In genomic region chr4:67927251-67927650, GRCh38 we compare ENCODE assay signal across 25 cellular contexts. TPM values are rescaled to one million over a fixed set of nuclear protein-coding genes. Genes with fewer than 3 reads are reported as not detected.
DNase-seq lines count a peak whose midpoint lies in the region; ATAC-seq and TF ChIP-seq lines count a peak whose summit lies in the region.
"Had no signal": no experiment of that assay in that cellular context is flagged by ENCODE, and none has a peak within 500 bp of the region (broad histone marks: within the 10 kb centered on the region; RNA-seq: fewer than 3 reads in every experiment).

No MANE protein-coding gene starts in this region.

- DNase-seq in endodermal cell (no peak), esophagus squamous epithelium (lab: John Stamatoyannopoulos, UW) (no peak), neuronal stem cell (ENCODE audit: low spot score) (no peak), WTC11 (ENCODE audit: low spot score) (no peak)
- DNase-seq in stimulated activated effector memory CD8-positive, alpha-beta T cell treated with anti-CD3 and anti-CD28 coated beads, Interleukin-12 subunit alpha, Interleukin-12 subunit beta, amount 100 ng/mL, for 72 hours (ENCODE audit: low spot score in 2 of 2) = no peak
- no peak for DNase-seq in stimulated activated CD4-positive, alpha-beta T cell treated with anti-CD3 and anti-CD28 coated beads, Interleukin-12 subunit alpha, Interleukin-12 subunit beta, amount 100 ng/mL, for 4 hours
- DNase-seq: 8988T; ACHN; AML-193; BE2C; CD4-positive, alpha-beta T cell; CD8-positive, alpha-beta memory T cell; DMS 273 treated with DMSO at 0.1 percent for 48 hours; DMS79; EL; GF-D8; GM23248; H7; HCEC 1CT had no signal

- H3K36me3 ChIP-seq in endodermal cell (ENCODE audit: control insufficient read depth, insufficient read depth, low read length) (no peaks in the 10 kb centered on the region), esophagus squamous epithelium (no peaks in the 10 kb centered on the region), neuronal stem cell (replicated peaks in 1 of 2; ENCODE audit: control insufficient read depth in 2 of 2, insufficient read depth in 2 of 2, low read length in 2 of 2) (no peaks in the 10 kb centered on the region)
- H3K36me3 ChIP-seq: BE2C had no signal

- peak overlapping the region; percentile 60 for H2AK5ac ChIP-seq in neuronal stem cell (ENCODE audit: low read depth, low read length)

- H2BK5ac ChIP-seq in neuronal stem cell (ENCODE audit: low read length) = no peak overlapping the region

- TF ChIP-seq CTCF in endodermal cell (conservative IDR thresholded peaks at IDR 0.05) = no peak
- TF ChIP-seq CTCF in esophagus squamous epithelium (IDR thresholded peaks at IDR 0.05) = no peak
- TF ChIP-seq CTCF in WTC11 (IDR thresholded peaks at IDR 0.05) = no peak

- H3K9ac ChIP-seq in endodermal cell (ENCODE audit: extremely low read depth, low read length, poor library complexity, severe bottlenecking) (no peak overlapping the region), neuronal stem cell (ENCODE audit: low read depth, low read length, poor library complexity) (no peak overlapping the region)
- H3K9ac ChIP-seq: BLaER1 treated with 17β-estradiol and CSF1 and Interleukin-3, amounts not matched to agents 10 nM and 100 nM; GM23248 had no signal

- no peak overlapping the region for H2BK15ac ChIP-seq in neuronal stem cell (ENCODE audit: low read length)

- H3K9me3 ChIP-seq in endodermal cell (ENCODE audit: control insufficient read depth, low read length) = peaks cover 15% of the 10 kb centered on the region
- H3K9me3 ChIP-seq in esophagus squamous epithelium = no peaks in the 10 kb centered on the region
- H3K9me3 ChIP-seq in neuronal stem cell (replicated peaks in 1 of 2; ENCODE audit: control insufficient read depth in 2 of 2, insufficient read depth in 1 of 2, low read depth in 1 of 2, low read length in 2 of 2) = peaks cover 0 to 2% of the 10 kb centered on the region in 2 donors
- H3K9me3 ChIP-seq: A549, BE2C had no signal

- H3K36me3 Mint-ChIP-seq in endodermal cell (ENCODE audit: low read depth) (no peaks in the 10 kb centered on the region), WTC11 (no peaks in the 10 kb centered on the region)
- no peaks in the 10 kb centered on the region for H3K36me3 Mint-ChIP-seq in stimulated activated effector memory CD8-positive, alpha-beta T cell treated with anti-CD3 and anti-CD28 coated beads, Interleukin-12 subunit alpha, Interleukin-12 subunit beta, amount 100 ng/mL, for 72 hours
- H3K36me3 Mint-ChIP-seq: CD14-positive monocyte; CD8-positive, alpha-beta memory T cell had no signal

- H3K27me3 Mint-ChIP-seq in endodermal cell (ENCODE audit: insufficient read depth) (no peaks in the 10 kb centered on the region), WTC11 (ENCODE audit: low read depth) (no peaks in the 10 kb centered on the region)
- H3K27me3 Mint-ChIP-seq: CD4-positive, alpha-beta T cell had no signal

- no peak overlapping the region for H3K4me2 ChIP-seq in neuronal stem cell (ENCODE audit: insufficient read depth, low read length, poor library complexity, severe bottlenecking)
- H3K4me2 ChIP-seq: A549 had no signal

- H3K27ac Mint-ChIP-seq in endodermal cell (no peak overlapping the region), WTC11 (no peak overlapping the region)
- no peak overlapping the region for H3K27ac Mint-ChIP-seq in stimulated activated effector memory CD8-positive, alpha-beta T cell treated with anti-CD3 and anti-CD28 coated beads, Interleukin-12 subunit alpha, Interleukin-12 subunit beta, amount 100 ng/mL, for 72 hours
- H3K27ac Mint-ChIP-seq: CD4-positive, alpha-beta T cell; CD8-positive, alpha-beta memory T cell had no signal

- H3K23ac ChIP-seq in neuronal stem cell (ENCODE audit: low read depth, low read length, poor library complexity) = peak overlapping the region; percentile 45

- H3K4me1 Mint-ChIP-seq in endodermal cell (peaks cover 5% of the 10 kb centered on the region), WTC11 (no peaks in the 10 kb centered on the region; the same call in 1 of the 2 replicates)
- H3K4me1 Mint-ChIP-seq in stimulated activated effector memory CD8-positive, alpha-beta T cell treated with anti-CD3 and anti-CD28 coated beads, Interleukin-12 subunit alpha, Interleukin-12 subunit beta, amount 100 ng/mL, for 72 hours = no peaks in the 10 kb centered on the region
- H3K4me1 Mint-ChIP-seq: CD14-positive monocyte; CD8-positive, alpha-beta memory T cell had no signal

- no peak for TF ChIP-seq POLR2A in esophagus squamous epithelium (IDR thresholded peaks at IDR 0.05)

- no peak overlapping the region for H4K8ac ChIP-seq in neuronal stem cell (ENCODE audit: low read depth, low read length)

- H3K4me1 ChIP-seq in endodermal cell (ENCODE audit: control insufficient read depth, insufficient read depth, low read length) (no peaks in the 10 kb centered on the region), esophagus squamous epithelium (peaks cover 0 to 58% (median 11%) of the 10 kb centered on the region in 3 donors), neuronal stem cell (ENCODE audit: control insufficient read depth in 2 of 2, insufficient read depth in 1 of 2, low read depth in 1 of 2, low read length in 2 of 2) (no peaks in the 10 kb centered on the region)
- H3K4me1 ChIP-seq: A549, BE2C had no signal

- H3K9me3 Mint-ChIP-seq in endodermal cell (peaks cover 7% of the 10 kb centered on the region), WTC11 (peaks cover 7% of the 10 kb centered on the region)
- no peaks in the 10 kb centered on the region for H3K9me3 Mint-ChIP-seq in stimulated activated effector memory CD8-positive, alpha-beta T cell treated with anti-CD3 and anti-CD28 coated beads, Interleukin-12 subunit alpha, Interleukin-12 subunit beta, amount 100 ng/mL, for 72 hours
- H3K9me3 Mint-ChIP-seq: CD4-positive, alpha-beta T cell had no signal

- H3K14ac ChIP-seq in neuronal stem cell (ENCODE audit: low read length) = peak overlapping the region; percentile 86

- H3K4me3 Mint-ChIP-seq in endodermal cell = no peak overlapping the region
- H3K4me3 Mint-ChIP-seq in stimulated activated effector memory CD8-positive, alpha-beta T cell treated with anti-CD3 and anti-CD28 coated beads, Interleukin-12 subunit alpha, Interleukin-12 subunit beta, amount 100 ng/mL, for 72 hours = no peak overlapping the region
- H3K4me3 Mint-ChIP-seq in WTC11 = no peak overlapping the region
- H3K4me3 Mint-ChIP-seq: CD14-positive monocyte; CD4-positive, alpha-beta T cell; CD8-positive, alpha-beta memory T cell had no signal

- POLR2A ChIA-PET in WTC11 (lab: Charles Lee) = no interaction called here

- CTCF ChIA-PET in WTC11 (lab: Charles Lee) = interaction anchor here (1.0 kb wide), 1 partner anchor 203 kb away, joined by 3 read pairs; no protein-coding TSS in a partner anchor

- ATAC-seq in stimulated activated effector memory CD8-positive, alpha-beta T cell treated with anti-CD3 and anti-CD28 coated beads, Interleukin-12 subunit alpha, Interleukin-12 subunit beta, amount 100 ng/mL, for 72 hours = peak; percentile 24
- ATAC-seq in GM18511 (IDR thresholded peaks at IDR 0.05; ENCODE audit: unreplicated experiment) (no peak), WTC11 (no peak), GM21723 (IDR thresholded peaks at IDR 0.05; ENCODE audit: unreplicated experiment) (no peak)
- ATAC-seq: A549 had no signal

- 80 to 95% methylated on average over 1 to 3 of the region's 3 CpGs for WGBS in endodermal cell (ENCODE audit: insufficient coverage in 1 of 2, insufficient read length in 1 of 2), 2 experiments
- WGBS in esophagus squamous epithelium, 2 donors = 100% methylated on average over 2 of the region's 3 CpGs; no CpG with 5 or more reads in 1 of the 2 donors
- WGBS in neuronal stem cell (ENCODE audit: extremely low coverage in 2 of 2, insufficient read length in 2 of 2, insufficient replicate concordance in 1 of 2), 2 donors = no CpG with 5 or more reads among the region's 3 CpGs

- no peak overlapping the region for H3K4ac ChIP-seq in neuronal stem cell (ENCODE audit: low read length)

- no peak overlapping the region for H2AFZ ChIP-seq in neuronal stem cell (ENCODE audit: low read length)
- H2AFZ ChIP-seq: GM23248 had no signal

- no peak overlapping the region for H2BK12ac ChIP-seq in neuronal stem cell (ENCODE audit: low read length)

- H3K27me3 ChIP-seq in endodermal cell (ENCODE audit: control insufficient read depth, insufficient read depth, low read length, poor library complexity, severe bottlenecking) = no peaks in the 10 kb centered on the region
- no peaks in the 10 kb centered on the region for H3K27me3 ChIP-seq in esophagus squamous epithelium
- H3K27me3 ChIP-seq in neuronal stem cell (ENCODE audit: control insufficient read depth in 3 of 3, insufficient read depth in 3 of 3, low read depth in 1 of 3, low read length in 3 of 3) = no peaks in the 10 kb centered on the region
- H3K27me3 ChIP-seq: BE2C; BLaER1 treated with 17β-estradiol and CSF1 and Interleukin-3, amounts not matched to agents 10 nM and 100 nM had no signal

- no peak overlapping the region for H4K91ac ChIP-seq in neuronal stem cell (ENCODE audit: low read depth, low read length, poor library complexity)

- no peaks in the 10 kb centered on the region for H3K79me1 ChIP-seq in neuronal stem cell (ENCODE audit: low read depth, low read length)

- intact Hi-C loops in esophagus squamous epithelium (cut with DNase I) = no loop called here

- H3K4me3 ChIP-seq in endodermal cell (ENCODE audit: low read length) (peak overlapping the region; percentile 42), esophagus squamous epithelium (no peak overlapping the region), neuronal stem cell (ENCODE audit: low read length in 2 of 2) (no peak overlapping the region)
- H3K4me3 ChIP-seq: A549; BLaER1 treated with 17β-estradiol and CSF1 and Interleukin-3, amounts not matched to agents 10 nM and 100 nM; GM23248 had no signal

- H2BK120ac ChIP-seq in neuronal stem cell (ENCODE audit: low read depth, low read length) = no peak overlapping the region

- peak overlapping the region; percentile 72 for H3K18ac ChIP-seq in neuronal stem cell (ENCODE audit: low read length)

- H3K27ac ChIP-seq in endodermal cell (ENCODE audit: low read depth, low read length) (no peak overlapping the region), esophagus squamous epithelium (peak overlapping the region; percentile 55 to 87 (median 75)), neuronal stem cell (replicated peaks; ENCODE audit: low read length) (no peak overlapping the region)
- H3K27ac ChIP-seq: A549, GM23248 had no signal

TF ChIP-seq in WTC11, 78 proteins besides CTCF, POLR2A, EP300 and RAD21 (continues in another document):
- TF ChIP-seq ZNF121 (CRISPR knock-in tag; IDR thresholded peaks at IDR 0.05) = no peak

RNA-seq across cellular contexts. Expression of gene TMPRSS11A, which starts 36.0 kb away (rescaled TPM):
- not detected for total RNA-seq in endodermal cell
- not detected for polyA plus RNA-seq in endodermal cell (2013, experiment 1 of 2)
- not detected for polyA plus RNA-seq in endodermal cell (2013, experiment 2 of 2)
- total RNA-seq in esophagus squamous epithelium = 100 to 1,000 TPM in 2 of 4 donors, 10 to 100 TPM in 2; 36.6 to 153 (median 93.2) TPM
- polyA plus RNA-seq in neuronal stem cell (2013, experiment 1 of 2) = not detected
- not detected for polyA plus RNA-seq in neuronal stem cell (2013, experiment 2 of 2)
- total RNA-seq in WTC11 (2021) = not detected in 3 replicates
- total RNA-seq: CD4-positive, alpha-beta T cell; CD8-positive, alpha-beta memory T cell; GM23248; H1 had no signal
- polyA plus RNA-seq: A549; CD14-positive monocyte; CD8-positive, alpha-beta memory T cell; GM23248; H1 had no signal

RNA-seq across cellular contexts. Expression of gene TMPRSS11D, which starts 43.4 kb away (rescaled TPM):
- total RNA-seq in endodermal cell (not detected), esophagus squamous epithelium (100 to 1,000 TPM in 3 of 4 donors, 10 to 100 TPM in 1; 45.0 to 208 (median 163) TPM), WTC11 (2021) (not detected in 3 replicates)
- not detected for polyA plus RNA-seq in endodermal cell (2013, experiment 1 of 2)
- not detected for polyA plus RNA-seq in endodermal cell (2013, experiment 2 of 2)
- polyA plus RNA-seq in neuronal stem cell (2013, experiment 1 of 2) = not detected
- polyA plus RNA-seq in neuronal stem cell (2013, experiment 2 of 2) = not detected
- total RNA-seq: CD4-positive, alpha-beta T cell; CD8-positive, alpha-beta memory T cell; GM23248; H1; H7 had no signal
- polyA plus RNA-seq: A549; CD14-positive monocyte; CD8-positive, alpha-beta memory T cell; GM23248; H1 had no signal

Comparison
In these comparisons a context has a peak if more than half of its experiments do, and no peak if none do; other contexts are left out.
1. H3K27ac ChIP-seq: peak in esophagus squamous epithelium (4 of 4); none in endodermal cell (single experiment) and neuronal stem cell (single experiment).
2. RNA of gene TMPRSS11A, which starts 36.0 kb away (total RNA-seq): 36.6 to 153 TPM in esophagus squamous epithelium; not detected in WTC11 and not detected in endodermal cell; every median in the first group is over 10 times any median in the second.
3. RNA of gene TMPRSS11D, which starts 43.4 kb away (total RNA-seq): 45.0 to 208 TPM in esophagus squamous epithelium; not detected in endodermal cell and not detected in WTC11; every median in the first group is over 10 times any median in the second.